In the genomic region with DNA sequence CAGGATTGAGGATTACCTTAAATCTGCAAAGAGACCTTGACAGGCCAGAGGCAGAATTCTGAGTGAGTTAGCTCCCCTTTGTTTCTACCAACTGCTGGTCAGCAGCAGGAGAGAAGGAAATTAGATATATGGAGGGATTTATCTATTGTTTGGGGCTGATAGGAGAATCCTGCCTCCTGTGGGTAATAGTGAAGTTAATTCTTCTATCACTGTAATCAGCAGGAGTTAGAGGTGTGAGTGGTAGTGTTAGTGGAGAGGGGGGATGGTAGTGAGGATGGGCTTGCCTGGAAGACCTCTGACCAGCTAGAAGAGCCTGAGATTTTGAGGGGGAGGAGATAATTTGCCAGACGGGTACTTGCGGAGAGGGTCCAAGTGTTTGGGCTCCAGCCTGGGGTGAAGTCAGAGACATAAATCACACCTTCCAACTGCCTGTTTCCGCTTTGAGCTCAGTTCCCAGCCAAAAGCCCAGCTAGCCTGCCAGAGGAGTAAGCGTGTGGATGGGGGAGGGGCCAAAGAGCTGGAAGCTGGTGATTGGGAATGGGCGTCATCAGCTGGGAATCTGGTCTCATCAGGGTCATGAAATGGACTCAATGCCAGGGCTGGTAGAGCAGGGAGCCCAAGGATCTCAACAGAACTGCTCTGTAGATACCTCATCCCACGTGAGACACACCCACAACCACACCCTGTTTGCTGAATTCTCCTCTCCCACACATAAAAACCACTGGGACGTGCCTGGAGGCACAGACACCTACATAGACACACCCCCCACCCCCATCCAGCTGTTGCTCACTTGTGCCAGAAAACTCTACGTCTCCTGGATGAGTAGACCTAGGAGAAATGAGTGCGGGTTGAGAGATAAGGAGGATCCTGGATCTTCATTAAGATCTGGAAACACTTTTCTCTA, we compare ENCODE assay signal across 2 cellular contexts.
TF ChIP-seq lines count a peak whose summit lies in the region.

No MANE protein-coding gene starts in this region.

TF ChIP-seq in liver, 16 proteins besides CTCF, POLR2A, EP300 and RAD21:
- TF ChIP-seq, protein P1, sequence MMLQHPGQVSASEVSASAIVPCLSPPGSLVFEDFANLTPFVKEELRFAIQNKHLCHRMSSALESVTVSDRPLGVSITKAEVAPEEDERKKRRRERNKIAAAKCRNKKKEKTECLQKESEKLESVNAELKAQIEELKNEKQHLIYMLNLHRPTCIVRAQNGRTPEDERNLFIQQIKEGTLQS (IDR thresholded peaks at IDR 0.05): no peak
- TF ChIP-seq JUND (IDR thresholded peaks at IDR 0.05) (no peak), HNF4G (IDR thresholded peaks at IDR 0.05) (no peak), YY1 (IDR thresholded peaks at IDR 0.05) (peak; percentile 32), FOXA1 (IDR thresholded peaks at IDR 0.05) (no peak), FOXA2 (IDR thresholded peaks at IDR 0.05) (no peak), NR2F2 (IDR thresholded peaks at IDR 0.05) (no peak), EGR1 (IDR thresholded peaks at IDR 0.05; ENCODE audit: low read depth in 2 of 2) (no peak), HNF4A (conservative IDR thresholded peaks at IDR 0.05) (no peak), SP1 (IDR thresholded peaks at IDR 0.05) (peak; percentile 14), RXRA (IDR thresholded peaks at IDR 0.05) (peak in 1 of 2 donors; percentile 17), GABPA (IDR thresholded peaks at IDR 0.05 in 1 of 2, conservative IDR thresholded peaks at IDR 0.05 in 1 of 2) (no peak), TAF1 (conservative IDR thresholded peaks at IDR 0.05) (no peak)
- TF ChIP-seq, protein P2, sequence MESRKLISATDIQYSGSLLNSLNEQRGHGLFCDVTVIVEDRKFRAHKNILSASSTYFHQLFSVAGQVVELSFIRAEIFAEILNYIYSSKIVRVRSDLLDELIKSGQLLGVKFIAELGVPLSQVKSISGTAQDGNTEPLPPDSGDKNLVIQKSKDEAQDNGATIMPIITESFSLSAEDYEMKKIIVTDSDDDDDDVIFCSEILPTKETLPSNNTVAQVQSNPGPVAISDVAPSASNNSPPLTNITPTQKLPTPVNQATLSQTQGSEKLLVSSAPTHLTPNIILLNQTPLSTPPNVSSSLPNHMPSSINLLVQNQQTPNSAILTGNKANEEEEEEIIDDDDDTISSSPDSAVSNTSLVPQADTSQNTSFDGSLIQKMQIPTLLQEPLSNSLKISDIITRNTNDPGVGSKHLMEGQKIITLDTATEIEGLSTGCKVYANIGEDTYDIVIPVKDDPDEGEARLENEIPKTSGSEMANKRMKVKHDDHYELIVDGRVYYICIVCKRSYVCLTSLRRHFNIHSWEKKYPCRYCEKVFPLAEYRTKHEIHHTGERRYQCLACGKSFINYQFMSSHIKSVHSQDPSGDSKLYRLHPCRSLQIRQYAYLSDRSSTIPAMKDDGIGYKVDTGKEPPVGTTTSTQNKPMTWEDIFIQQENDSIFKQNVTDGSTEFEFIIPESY (IDR thresholded peaks at IDR 0.05): no peak
- TF ChIP-seq, protein P3, sequence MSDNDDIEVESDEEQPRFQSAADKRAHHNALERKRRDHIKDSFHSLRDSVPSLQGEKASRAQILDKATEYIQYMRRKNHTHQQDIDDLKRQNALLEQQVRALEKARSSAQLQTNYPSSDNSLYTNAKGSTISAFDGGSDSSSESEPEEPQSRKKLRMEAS (IDR thresholded peaks at IDR 0.05): no peak
- TF ChIP-seq, protein P4, sequence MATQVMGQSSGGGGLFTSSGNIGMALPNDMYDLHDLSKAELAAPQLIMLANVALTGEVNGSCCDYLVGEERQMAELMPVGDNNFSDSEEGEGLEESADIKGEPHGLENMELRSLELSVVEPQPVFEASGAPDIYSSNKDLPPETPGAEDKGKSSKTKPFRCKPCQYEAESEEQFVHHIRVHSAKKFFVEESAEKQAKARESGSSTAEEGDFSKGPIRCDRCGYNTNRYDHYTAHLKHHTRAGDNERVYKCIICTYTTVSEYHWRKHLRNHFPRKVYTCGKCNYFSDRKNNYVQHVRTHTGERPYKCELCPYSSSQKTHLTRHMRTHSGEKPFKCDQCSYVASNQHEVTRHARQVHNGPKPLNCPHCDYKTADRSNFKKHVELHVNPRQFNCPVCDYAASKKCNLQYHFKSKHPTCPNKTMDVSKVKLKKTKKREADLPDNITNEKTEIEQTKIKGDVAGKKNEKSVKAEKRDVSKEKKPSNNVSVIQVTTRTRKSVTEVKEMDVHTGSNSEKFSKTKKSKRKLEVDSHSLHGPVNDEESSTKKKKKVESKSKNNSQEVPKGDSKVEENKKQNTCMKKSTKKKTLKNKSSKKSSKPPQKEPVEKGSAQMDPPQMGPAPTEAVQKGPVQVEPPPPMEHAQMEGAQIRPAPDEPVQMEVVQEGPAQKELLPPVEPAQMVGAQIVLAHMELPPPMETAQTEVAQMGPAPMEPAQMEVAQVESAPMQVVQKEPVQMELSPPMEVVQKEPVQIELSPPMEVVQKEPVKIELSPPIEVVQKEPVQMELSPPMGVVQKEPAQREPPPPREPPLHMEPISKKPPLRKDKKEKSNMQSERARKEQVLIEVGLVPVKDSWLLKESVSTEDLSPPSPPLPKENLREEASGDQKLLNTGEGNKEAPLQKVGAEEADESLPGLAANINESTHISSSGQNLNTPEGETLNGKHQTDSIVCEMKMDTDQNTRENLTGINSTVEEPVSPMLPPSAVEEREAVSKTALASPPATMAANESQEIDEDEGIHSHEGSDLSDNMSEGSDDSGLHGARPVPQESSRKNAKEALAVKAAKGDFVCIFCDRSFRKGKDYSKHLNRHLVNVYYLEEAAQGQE (IDR thresholded peaks at IDR 0.05): peak; percentile 14
TF ChIP-seq in liver: peak in this region for 4.

TF ChIP-seq in HepG2, 621 proteins besides CTCF, POLR2A, EP300 and RAD21:
- no peak for TF ChIP-seq JDP2 (CRISPR knock-in tag; IDR thresholded peaks at IDR 0.05; ENCODE audit: borderline replicate concordance)
- no peak for TF ChIP-seq ZNF614 (CRISPR knock-in tag; IDR thresholded peaks at IDR 0.05; ENCODE audit: borderline replicate concordance)
- TF ChIP-seq ZSCAN20 (CRISPR knock-in tag; IDR thresholded peaks at IDR 0.05; ENCODE audit: borderline replicate concordance): no peak
- no peak for TF ChIP-seq FOSL1 (CRISPR knock-in tag; IDR thresholded peaks at IDR 0.05; ENCODE audit: borderline replicate concordance)
